In genomic region chr1:47534417-47534816, GRCh38 we compare ENCODE assay signal across 12 cellular contexts.
DNase-seq lines count a peak whose midpoint lies in the region; ATAC-seq and TF ChIP-seq lines count a peak whose summit lies in the region.
"Had no signal": no experiment of that assay in that cellular context is flagged by ENCODE, and none has a peak within 500 bp of the region (broad histone marks: within the 10 kb centered on the region; RNA-seq: fewer than 3 reads in every experiment).

No MANE protein-coding gene starts in this region.

- peak; percentile 8 for DNase-seq in amniotic epithelial cell (ENCODE audit: low read depth)
- DNase-seq in left ventricle myocardium superior = no peak
- no peak for DNase-seq in smooth muscle cell (lab: John Stamatoyannopoulos, UW; ENCODE audit: unreplicated experiment)
- DNase-seq in ovary = no peak
- DNase-seq in HUDEP-2 (lab: John Stamatoyannopoulos, UW; ENCODE audit: unreplicated experiment in 76 of 76) = no peak
- DNase-seq: activated CD8-positive, alpha-beta memory T cell treated with anti-CD3 and anti-CD28 coated beads, Interleukin-2, amount 50 U/mL, for 4 hours; effector memory CD4-positive, alpha-beta T cell; left colon; testis had no signal

- H3K27me3 ChIP-seq in smooth muscle cell (ENCODE audit: low read depth) = peaks cover 51% of the 10 kb centered on the region
- no peaks in the 10 kb centered on the region for H3K27me3 ChIP-seq in ovary
- H3K27me3 ChIP-seq: testis had no signal

- ATAC-seq in left ventricle myocardium superior = peak; percentile 40
- ATAC-seq in HG02798 (IDR thresholded peaks at IDR 0.05; ENCODE audit: poor library complexity, unreplicated experiment) = no peak
- ATAC-seq: activated CD4-positive, CD25-positive, alpha-beta regulatory T cell treated with anti-CD3 and anti-CD28 coated beads, Interleukin-2, amount 50 U/mL, for 24 hours had no signal

- H3K79me2 ChIP-seq in smooth muscle cell (ENCODE audit: low read depth) = no peaks in the 10 kb centered on the region

- peak overlapping the region; percentile 21 for H3K4me2 ChIP-seq in smooth muscle cell

- no peak overlapping the region for H3K4me3 ChIP-seq in HEK293 (ENCODE audit: low read depth, low read length)
- no peak overlapping the region for H3K4me3 ChIP-seq in smooth muscle cell
- H3K4me3 ChIP-seq in ovary = no peak overlapping the region

- peak overlapping the region; percentile 34; the same call in 1 of the 2 replicates for H3K27ac ChIP-seq in HEK293 (ENCODE audit: extremely low read depth, low read depth, low read length)
- H3K27ac ChIP-seq in smooth muscle cell (ENCODE audit: low read depth) = no peak overlapping the region
- no peak overlapping the region for H3K27ac ChIP-seq in ovary
- H3K27ac ChIP-seq: testis had no signal

- H3K9ac ChIP-seq in smooth muscle cell (ENCODE audit: low read depth) = no peak overlapping the region

- no peak for TF ChIP-seq POLR2A in ovary (IDR thresholded peaks at IDR 0.05)

- no peak overlapping the region for H2AFZ ChIP-seq in smooth muscle cell (ENCODE audit: low read depth)

- CTCF ChIA-PET in HEK293 (lab: Yijun Ruan, JAX) = interaction anchor here (1.6 kb wide), 1 partner anchor 191 kb away, joined by 3 read pairs; no protein-coding TSS in a partner anchor

- H3K4me1 ChIP-seq in HEK293 (ENCODE audit: control insufficient read depth, insufficient read depth, low read length) (peaks cover 23% of the 10 kb centered on the region), smooth muscle cell (ENCODE audit: low read depth) (peaks cover 5% of the 10 kb centered on the region), ovary (ENCODE audit: insufficient read depth) (no peaks in the 10 kb centered on the region)

- no peaks in the 10 kb centered on the region for H3F3A ChIP-seq in smooth muscle cell (ENCODE audit: low read depth)

- H3K36me3 ChIP-seq in HEK293 (ENCODE audit: control insufficient read depth in 2 of 2, insufficient read depth in 1 of 2, low read length in 2 of 2) = no peaks in the 10 kb centered on the region
- no peaks in the 10 kb centered on the region for H3K36me3 ChIP-seq in smooth muscle cell (ENCODE audit: low read depth)
- no peaks in the 10 kb centered on the region for H3K36me3 ChIP-seq in ovary

- TF ChIP-seq CTCF in HEK293 (tag by site-specific recombination; IDR thresholded peaks at IDR 0.05) (no peak), smooth muscle cell (IDR thresholded peaks at IDR 0.05; ENCODE audit: borderline replicate concordance, insufficient read depth, poor library complexity, severe bottlenecking) (no peak), ovary (IDR thresholded peaks at IDR 0.05) (no peak)

- TF ChIP-seq EP300 in ovary (IDR thresholded peaks at IDR 0.05) = no peak

- intact Hi-C loops in left ventricle myocardium superior (cut with micrococcal nuclease) (no loop called here), ovary (cut with DNase I) (no loop called here)

- H4K20me1 ChIP-seq in smooth muscle cell (ENCODE audit: low read depth) = no peaks in the 10 kb centered on the region

- POLR2A ChIA-PET in HEK293 (lab: Yijun Ruan, JAX) = no interaction called here

- H3K9me3 ChIP-seq in HEK293 (ENCODE audit: control insufficient read depth, insufficient read depth, low read depth, low read length) = no peaks in the 10 kb centered on the region
- H3K9me3 ChIP-seq in smooth muscle cell (replicated peaks; ENCODE audit: low read depth) = peaks cover 4% of the 10 kb centered on the region
- H3K9me3 ChIP-seq in ovary = no peaks in the 10 kb centered on the region
- H3K9me3 ChIP-seq: testis had no signal

- 49% methylated on average over 5 of the region's 5 CpGs for WGBS in smooth muscle cell (ENCODE audit: low lambda C conversion rate)
- 67 to 70% (median 69%) methylated on average over 5 of the region's 5 CpGs for WGBS in ovary, 3 donors

TF ChIP-seq in HEK293, 187 proteins besides CTCF, POLR2A, EP300 and RAD21 (continues in another document):
- TF ChIP-seq ZNF704 (tag by site-specific recombination; IDR thresholded peaks at IDR 0.05) (no peak), ZNF701 (tag by site-specific recombination; IDR thresholded peaks at IDR 0.05) (no peak), ZNF416 (tag by site-specific recombination; IDR thresholded peaks at IDR 0.05) (no peak), ZNF362 (tag by site-specific recombination; IDR thresholded peaks at IDR 0.05) (no peak), KLF10 (tag by site-specific recombination; IDR thresholded peaks at IDR 0.05) (no peak), ZNF518A (tag by site-specific recombination; conservative IDR thresholded peaks at IDR 0.05; ENCODE audit: low read depth) (no peak), OSR2 (tag by site-specific recombination; IDR thresholded peaks at IDR 0.05) (no peak), TRIM28 (IDR thresholded peaks at IDR 0.05; ENCODE audit: borderline replicate concordance, low read length) (peak; percentile 82), ZNF157 (tag by site-specific recombination; IDR thresholded peaks at IDR 0.05) (no peak), ZNF19 (tag by site-specific recombination; IDR thresholded peaks at IDR 0.05; ENCODE audit: low read depth) (no peak), ZBTB8A (tag by site-specific recombination; IDR thresholded peaks at IDR 0.05) (peak; percentile 44; the same call in 1 of the 2 replicates), ZNF529 (tag by site-specific recombination; IDR thresholded peaks at IDR 0.05; ENCODE audit: insufficient replicate concordance) (no peak)
